Comparison of ENCODE assay signal across 22 cellular contexts in the genomic region with DNA sequence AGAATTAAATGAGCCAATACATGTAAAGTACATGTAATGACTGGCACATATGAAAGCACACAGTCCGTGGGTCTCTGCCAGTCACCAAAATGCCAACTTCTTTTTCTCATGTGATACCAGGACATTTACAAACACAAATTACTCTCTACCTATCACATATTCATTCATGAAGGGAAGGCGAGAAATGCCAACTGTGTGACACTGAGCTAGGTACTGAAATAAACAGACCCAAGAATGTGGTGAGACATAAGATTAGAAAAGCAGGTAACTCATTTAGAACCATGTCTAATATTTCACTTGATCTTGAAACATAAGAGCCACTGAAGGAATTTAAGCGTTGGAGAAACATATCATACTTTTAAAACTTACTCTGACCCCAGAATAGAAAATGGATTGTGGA. TPM values are rescaled to one million over a fixed set of nuclear protein-coding genes. Genes with fewer than 3 reads are reported as not detected.
DNase-seq lines count a peak whose midpoint lies in the region; ATAC-seq lines count a peak whose summit lies in the region.
"Had no signal": no experiment of that assay in that cellular context is flagged by ENCODE, and none has a peak within 500 bp of the region (broad histone marks: within the 10 kb centered on the region; RNA-seq: fewer than 3 reads in every experiment).

No MANE protein-coding gene starts in this region.

- no peak overlapping the region for H2BK5ac ChIP-seq in mesendoderm (ENCODE audit: low read length)

- no peak for ATAC-seq in activated CD8-positive, alpha-beta memory T cell treated with anti-CD3 and anti-CD28 coated beads, Interleukin-2, amount 10 ng/mL, durations not matched to agents 7 days and 5 days
- ATAC-seq in HG02588 (IDR thresholded peaks at IDR 0.05; ENCODE audit: unreplicated experiment) (no peak), HG03045 (IDR thresholded peaks at IDR 0.05; ENCODE audit: unreplicated experiment) (no peak)
- ATAC-seq: mucosa of descending colon had no signal

- H3K27me3 ChIP-seq in CD8-positive, alpha-beta memory T cell (ENCODE audit: insufficient read depth, low read length, poor library complexity, severe bottlenecking) = no peaks in the 10 kb centered on the region
- H3K27me3 ChIP-seq in mesendoderm (ENCODE audit: insufficient read depth, low read length, poor library complexity) = no peaks in the 10 kb centered on the region
- H3K27me3 ChIP-seq: neutrophil, spleen had no signal

- H3K56ac ChIP-seq in mesendoderm (ENCODE audit: low read length) = no peak overlapping the region

- H3K4ac ChIP-seq in mesendoderm (ENCODE audit: low read depth, low read length) = no peak overlapping the region

- POLR2A ChIA-PET in CD8-positive, alpha-beta memory T cell (lab: Charles Lee) = no interaction called here
- POLR2A ChIA-PET in activated CD4-positive, alpha-beta memory T cell treated with anti-CD3 and anti-CD28 coated beads, Interleukin-2, amount 10 ng/mL, durations not matched to agents 7 days and 5 days (lab: Charles Lee) = no interaction called here

- H3K27me3 Mint-ChIP-seq in activated CD8-positive, alpha-beta memory T cell treated with anti-CD3 and anti-CD28 coated beads, Interleukin-2, amount 10 ng/mL, durations not matched to agents 7 days and 5 days = no peaks in the 10 kb centered on the region
- no peaks in the 10 kb centered on the region for H3K27me3 Mint-ChIP-seq in CD8-positive, alpha-beta memory T cell
- no peaks in the 10 kb centered on the region for H3K27me3 Mint-ChIP-seq in activated CD4-positive, alpha-beta memory T cell treated with anti-CD3 and anti-CD28 coated beads, Interleukin-2, amount 10 ng/mL, durations not matched to agents 7 days and 5 days

- H3K4me2 ChIP-seq in mesendoderm (ENCODE audit: low read length) = no peak overlapping the region

- CTCF ChIA-PET in activated CD8-positive, alpha-beta memory T cell treated with anti-CD3 and anti-CD28 coated beads, Interleukin-2, amount 10 ng/mL, durations not matched to agents 7 days and 5 days (lab: Charles Lee) = interaction anchor here (1.5 to 1.8 kb wide), 2 partner anchors 11 to 33 kb away, joined by 3 to 5 read pairs; no protein-coding TSS in a partner anchor
- CTCF ChIA-PET in CD8-positive, alpha-beta memory T cell (lab: Charles Lee) = no interaction called here
- CTCF ChIA-PET in activated CD4-positive, alpha-beta memory T cell treated with anti-CD3 and anti-CD28 coated beads, Interleukin-2, amount 10 ng/mL, durations not matched to agents 7 days and 5 days (lab: Charles Lee) = interaction anchor here (2.2 kb wide), 1 partner anchor 10 kb away, joined by 13 read pairs; no protein-coding TSS in a partner anchor

- H3K18ac ChIP-seq in mesendoderm (ENCODE audit: low read length) = no peak overlapping the region

- H2AK5ac ChIP-seq in mesendoderm (ENCODE audit: low read length) = no peak overlapping the region

- no peaks in the 10 kb centered on the region for H3K79me2 ChIP-seq in mesendoderm (ENCODE audit: control insufficient read depth, insufficient read depth, low read length)

- no peak overlapping the region for H3K9ac ChIP-seq in mesendoderm (ENCODE audit: low read length)

- no peak overlapping the region for H4K5ac ChIP-seq in mesendoderm (ENCODE audit: low read length)

- H3K9me3 ChIP-seq in CD8-positive, alpha-beta memory T cell (ENCODE audit: low read length) = no peaks in the 10 kb centered on the region
- H3K9me3 ChIP-seq: HAP-1, mucosa of descending colon, neutrophil, spleen, thoracic aorta had no signal

- no peak overlapping the region for H2BK120ac ChIP-seq in mesendoderm (ENCODE audit: low read depth, low read length)

- DNase-seq in activated CD8-positive, alpha-beta memory T cell treated with anti-CD3 and anti-CD28 coated beads, Interleukin-2, amount 10 ng/mL, durations not matched to agents 7 days and 5 days = no peak
- no peak for DNase-seq in activated CD8-positive, alpha-beta memory T cell treated with anti-CD3 and anti-CD28 coated beads, Interleukin-2, amount 50 U/mL, for 48 hours
- no peak for DNase-seq in CD8-positive, alpha-beta memory T cell
- no peak for DNase-seq in activated CD4-positive, alpha-beta memory T cell treated with anti-CD3 and anti-CD28 coated beads, Interleukin-2, amount 10 ng/mL, durations not matched to agents 7 days and 5 days
- DNase-seq in mesendoderm (peak; percentile 32), NK-92 (lab: John Stamatoyannopoulos, UW; ENCODE audit: unreplicated experiment) (no peak)
- DNase-seq: DMS79; effector memory CD4-positive, alpha-beta T cell; glutamatergic neuron; mucosa of descending colon; NCI-H2029; NCI-H446 treated with DMSO at 0.1 percent for 48 hours; spleen; stimulated activated CD8-positive, alpha-beta memory T cell treated with anti-CD3 and anti-CD28 coated beads, Interleukin-4, amount 100 ng/mL, for 48 hours had no signal

- WGBS in mesendoderm (ENCODE audit: extremely low coverage, insufficient coverage, low lambda C conversion rate) = no CpG with 5 or more reads among the region's 3 CpGs

- no peak overlapping the region for H3K4me3 ChIP-seq in CD8-positive, alpha-beta memory T cell (ENCODE audit: low read length)
- H3K4me3 ChIP-seq in mesendoderm (ENCODE audit: low read length) = no peak overlapping the region
- H3K4me3 ChIP-seq: HAP-1, mucosa of descending colon, SK-N-MC, spleen, thoracic aorta had no signal

- no peaks in the 10 kb centered on the region for H3K9me3 Mint-ChIP-seq in activated CD8-positive, alpha-beta memory T cell treated with anti-CD3 and anti-CD28 coated beads, Interleukin-2, amount 10 ng/mL, durations not matched to agents 7 days and 5 days (ENCODE audit: low read depth)
- H3K9me3 Mint-ChIP-seq in CD8-positive, alpha-beta memory T cell = no peaks in the 10 kb centered on the region
- H3K9me3 Mint-ChIP-seq in activated CD4-positive, alpha-beta memory T cell treated with anti-CD3 and anti-CD28 coated beads, Interleukin-2, amount 10 ng/mL, durations not matched to agents 7 days and 5 days = no peaks in the 10 kb centered on the region

- H3K36me3 Mint-ChIP-seq in activated CD8-positive, alpha-beta memory T cell treated with anti-CD3 and anti-CD28 coated beads, Interleukin-2, amount 10 ng/mL, durations not matched to agents 7 days and 5 days = peaks cover 38% of the 10 kb centered on the region
- peaks cover 0 to 13% (median 6%) of the 10 kb centered on the region in 3 donors for H3K36me3 Mint-ChIP-seq in CD8-positive, alpha-beta memory T cell
- peaks cover 35% of the 10 kb centered on the region for H3K36me3 Mint-ChIP-seq in activated CD4-positive, alpha-beta memory T cell treated with anti-CD3 and anti-CD28 coated beads, Interleukin-2, amount 10 ng/mL, durations not matched to agents 7 days and 5 days (ENCODE audit: low read depth)

- peaks cover 43% of the 10 kb centered on the region for H3K4me1 ChIP-seq in CD8-positive, alpha-beta memory T cell (ENCODE audit: insufficient read depth, low read length)
- no peaks in the 10 kb centered on the region for H3K4me1 ChIP-seq in mesendoderm (ENCODE audit: control insufficient read depth, low read depth, low read length)
- H3K4me1 ChIP-seq: HAP-1 had no signal

- no peaks in the 10 kb centered on the region for H3K36me3 ChIP-seq in CD8-positive, alpha-beta memory T cell (ENCODE audit: insufficient read depth, low read length)
- no peaks in the 10 kb centered on the region for H3K36me3 ChIP-seq in mesendoderm (ENCODE audit: control insufficient read depth, insufficient read depth, low read length)
- H3K36me3 ChIP-seq: HAP-1, neutrophil, thoracic aorta had no signal

- peak overlapping the region; percentile 20 for H3K4me3 Mint-ChIP-seq in activated CD8-positive, alpha-beta memory T cell treated with anti-CD3 and anti-CD28 coated beads, Interleukin-2, amount 10 ng/mL, durations not matched to agents 7 days and 5 days
- H3K4me3 Mint-ChIP-seq in CD8-positive, alpha-beta memory T cell = no peak overlapping the region
- peak overlapping the region; percentile 19 for H3K4me3 Mint-ChIP-seq in activated CD4-positive, alpha-beta memory T cell treated with anti-CD3 and anti-CD28 coated beads, Interleukin-2, amount 10 ng/mL, durations not matched to agents 7 days and 5 days

- H3K27ac Mint-ChIP-seq in activated CD8-positive, alpha-beta memory T cell treated with anti-CD3 and anti-CD28 coated beads, Interleukin-2, amount 10 ng/mL, durations not matched to agents 7 days and 5 days = peak overlapping the region; percentile 92
- peak overlapping the region in 6 of 8 donors; percentile 14 to 83 (median 36) for H3K27ac Mint-ChIP-seq in CD8-positive, alpha-beta memory T cell
- peak overlapping the region; percentile 82 for H3K27ac Mint-ChIP-seq in activated CD4-positive, alpha-beta memory T cell treated with anti-CD3 and anti-CD28 coated beads, Interleukin-2, amount 10 ng/mL, durations not matched to agents 7 days and 5 days

- no peak overlapping the region for H2BK15ac ChIP-seq in mesendoderm (replicated peaks; ENCODE audit: low read depth)

- H3K23ac ChIP-seq in mesendoderm (ENCODE audit: low read length) = no peak overlapping the region

- H3K79me1 ChIP-seq in mesendoderm (ENCODE audit: low read length) = no peaks in the 10 kb centered on the region

- no peak overlapping the region for H3K27ac ChIP-seq in CD8-positive, alpha-beta memory T cell (ENCODE audit: low read depth, low read length)
- no peak overlapping the region for H3K27ac ChIP-seq in mesendoderm (ENCODE audit: low read depth, low read length)
- H3K27ac ChIP-seq: C4-2B, HL-60, neutrophil, SK-N-MC, thoracic aorta had no signal

- H3K4me1 Mint-ChIP-seq in activated CD8-positive, alpha-beta memory T cell treated with anti-CD3 and anti-CD28 coated beads, Interleukin-2, amount 10 ng/mL, durations not matched to agents 7 days and 5 days = peaks cover 60% of the 10 kb centered on the region
- H3K4me1 Mint-ChIP-seq in CD8-positive, alpha-beta memory T cell = peaks cover 39 to 56% (median 51%) of the 10 kb centered on the region in 3 donors
- H3K4me1 Mint-ChIP-seq in activated CD4-positive, alpha-beta memory T cell treated with anti-CD3 and anti-CD28 coated beads, Interleukin-2, amount 10 ng/mL, durations not matched to agents 7 days and 5 days = peaks cover 60% of the 10 kb centered on the region

- no peak overlapping the region for H4K8ac ChIP-seq in mesendoderm (ENCODE audit: low read depth, low read length)

RNA-seq across cellular contexts. Expression of gene HBS1L, which starts 41.4 kb away (rescaled TPM):
- 100 to 1,000 TPM in 1 of 2 experiments, 10 to 100 TPM in 1; 92.2 to 112 TPM for total RNA-seq in activated CD8-positive, alpha-beta memory T cell treated with anti-CD3 and anti-CD28 coated beads, Interleukin-2, amount 10 ng/mL, durations not matched to agents 7 days and 5 days
- total RNA-seq in CD8-positive, alpha-beta memory T cell = 100 to 1,000 TPM; 145 to 147 TPM
- 45.6 TPM for polyA plus RNA-seq in CD8-positive, alpha-beta memory T cell
- 10 to 100 TPM; 90.3 to 91.6 TPM for total RNA-seq in activated CD4-positive, alpha-beta memory T cell treated with anti-CD3 and anti-CD28 coated beads, Interleukin-2, amount 10 ng/mL, durations not matched to agents 7 days and 5 days
- 63.5 TPM for polyA plus RNA-seq in mesendoderm (2013, experiment 1 of 2)
- 59.1 TPM for polyA plus RNA-seq in mesendoderm (2013, experiment 2 of 2)

Comparison
In these comparisons a context has a peak if more than half of its experiments do, and no peak if none do; other contexts are left out.
1. H3K27ac Mint-ChIP-seq: peak in every context shown above with its lines; median percentile 92 in activated CD8-positive, alpha-beta memory T cell treated with anti-CD3 and anti-CD28 coated beads, Interleukin-2, amount 10 ng/mL, durations not matched to agents 7 days and 5 days; 82 in activated CD4-positive, alpha-beta memory T cell treated with anti-CD3 and anti-CD28 coated beads, Interleukin-2, amount 10 ng/mL, durations not matched to agents 7 days and 5 days; 36 in CD8-positive, alpha-beta memory T cell.
2. H3K4me3 Mint-ChIP-seq: peak in activated CD8-positive, alpha-beta memory T cell treated with anti-CD3 and anti-CD28 coated beads, Interleukin-2, amount 10 ng/mL, durations not matched to agents 7 days and 5 days (single experiment) and activated CD4-positive, alpha-beta memory T cell treated with anti-CD3 and anti-CD28 coated beads, Interleukin-2, amount 10 ng/mL, durations not matched to agents 7 days and 5 days (single experiment); none in CD8-positive, alpha-beta memory T cell (0 of 7).